ENCODE assay signal across 8 cellular contexts in genomic region chr20:44211177-44212039, GRCh38. TPM values are rescaled to one million over a fixed set of nuclear protein-coding genes. Genes with fewer than 3 reads are reported as not detected.
DNase-seq lines count a peak whose midpoint lies in the region; ATAC-seq lines count a peak whose summit lies in the region.

No MANE protein-coding gene starts in this region.

- peak; percentile 68 for DNase-seq in activated CD4-positive, alpha-beta T cell treated with anti-CD3 and anti-CD28 coated beads, Interleukin-2, amount 10 ng/mL, durations not matched to agents 24 days and 14 days
- DNase-seq in activated CD4-positive, alpha-beta T cell treated with anti-CD3 and anti-CD28 coated beads, Interleukin-2, amount 50 U/mL, for 1 hour, result no peak
- no peak for DNase-seq in activated naive CD8-positive, alpha-beta T cell treated with anti-CD3 and anti-CD28 coated beads, Interleukin-2, amount 50 U/mL, for 24 hours
- no peak for DNase-seq in HK-2 (ENCODE audit: unreplicated experiment)

- H3K27me3 ChIP-seq in iPS-18a (ENCODE audit: control insufficient read depth, insufficient read depth, low read length) (no peaks in the 10 kb centered on the region), skeletal muscle tissue (ENCODE audit: control insufficient read depth in 3 of 3, insufficient read depth in 3 of 3, low read length in 3 of 3) (no peaks in the 10 kb centered on the region)

- no peak for ATAC-seq in activated naive CD8-positive, alpha-beta T cell treated with anti-CD3 and anti-CD28 coated beads, Interleukin-2, amount 50 U/mL, for 24 hours
- ATAC-seq in HG02840 (IDR thresholded peaks at IDR 0.05; ENCODE audit: low FRiP score, unreplicated experiment), result no peak

- H3K9ac ChIP-seq in iPS-18a (ENCODE audit: low read length) (peak overlapping the region; percentile 74), skeletal muscle tissue (ENCODE audit: low read depth in 1 of 3, low read length in 3 of 3) (peak overlapping the region; percentile 86 to 94 (median 92))

- H3K36me3 ChIP-seq in KOPT-K1 (ENCODE audit: insufficient read depth, low read length), result peaks cover 1% of the 10 kb centered on the region
- H3K36me3 ChIP-seq in iPS-18a (ENCODE audit: control insufficient read depth, low read depth, low read length), result peaks cover under 1% of the 10 kb centered on the region
- H3K36me3 ChIP-seq in skeletal muscle tissue (ENCODE audit: control insufficient read depth in 3 of 3, insufficient read depth in 3 of 3, low read length in 3 of 3), result peaks cover 0 to 6% (median 0%) of the 10 kb centered on the region in 3 donors

- intact Hi-C loops in activated CD4-positive, alpha-beta T cell treated with anti-CD3 and anti-CD28 coated beads, Interleukin-2, amount 10 ng/mL, durations not matched to agents 24 days and 14 days (cut with micrococcal nuclease), result loop anchor here (2.0 to 10.0 kb wide), 5 partner anchors 263 to 754 kb away; partner anchors contain the start of genes SERINC3, SRSF6, TTPAL and YWHAB

- H3K4me3 ChIP-seq in iPS-18a (ENCODE audit: low read length) (peak overlapping the region; percentile 84), skeletal muscle tissue (ENCODE audit: low read length in 3 of 3) (peak overlapping the region; percentile 81 to 93 (median 86))

- peak overlapping the region; percentile 94 for H3K4me3 Mint-ChIP-seq in activated CD4-positive, alpha-beta T cell treated with anti-CD3 and anti-CD28 coated beads, Interleukin-2, amount 10 ng/mL, durations not matched to agents 24 days and 14 days
- H3K4me3 Mint-ChIP-seq in activated naive CD8-positive, alpha-beta T cell treated with anti-CD3 and anti-CD28 coated beads, Interleukin-2, amount 50 U/mL, for 24 hours, result peak overlapping the region; percentile 94

- peaks cover 2% of the 10 kb centered on the region for H3K27me3 Mint-ChIP-seq in activated CD4-positive, alpha-beta T cell treated with anti-CD3 and anti-CD28 coated beads, Interleukin-2, amount 10 ng/mL, durations not matched to agents 24 days and 14 days
- peaks cover 2% of the 10 kb centered on the region for H3K27me3 Mint-ChIP-seq in activated naive CD8-positive, alpha-beta T cell treated with anti-CD3 and anti-CD28 coated beads, Interleukin-2, amount 50 U/mL, for 24 hours

- H3K4me1 ChIP-seq in iPS-18a (ENCODE audit: control insufficient read depth, low read depth, low read length), result peaks cover 16% of the 10 kb centered on the region
- H3K4me1 ChIP-seq in skeletal muscle tissue (ENCODE audit: control insufficient read depth in 3 of 3, insufficient read depth in 3 of 3, low read length in 3 of 3), result peaks cover 25 to 45% (median 33%) of the 10 kb centered on the region in 3 donors

- peaks cover 51% of the 10 kb centered on the region for H3K4me1 Mint-ChIP-seq in activated CD4-positive, alpha-beta T cell treated with anti-CD3 and anti-CD28 coated beads, Interleukin-2, amount 10 ng/mL, durations not matched to agents 24 days and 14 days
- peaks cover 60% of the 10 kb centered on the region for H3K4me1 Mint-ChIP-seq in activated naive CD8-positive, alpha-beta T cell treated with anti-CD3 and anti-CD28 coated beads, Interleukin-2, amount 50 U/mL, for 24 hours

- H3K9me3 Mint-ChIP-seq in activated CD4-positive, alpha-beta T cell treated with anti-CD3 and anti-CD28 coated beads, Interleukin-2, amount 10 ng/mL, durations not matched to agents 24 days and 14 days, result no peaks in the 10 kb centered on the region
- H3K9me3 Mint-ChIP-seq in activated naive CD8-positive, alpha-beta T cell treated with anti-CD3 and anti-CD28 coated beads, Interleukin-2, amount 50 U/mL, for 24 hours, result no peaks in the 10 kb centered on the region

- H3K27ac Mint-ChIP-seq in activated CD4-positive, alpha-beta T cell treated with anti-CD3 and anti-CD28 coated beads, Interleukin-2, amount 10 ng/mL, durations not matched to agents 24 days and 14 days, result peak overlapping the region; percentile 91
- H3K27ac Mint-ChIP-seq in activated naive CD8-positive, alpha-beta T cell treated with anti-CD3 and anti-CD28 coated beads, Interleukin-2, amount 50 U/mL, for 24 hours, result peak overlapping the region; percentile 94

- peaks cover 5% of the 10 kb centered on the region for H3K36me3 Mint-ChIP-seq in activated CD4-positive, alpha-beta T cell treated with anti-CD3 and anti-CD28 coated beads, Interleukin-2, amount 10 ng/mL, durations not matched to agents 24 days and 14 days (ENCODE audit: low read depth)
- H3K36me3 Mint-ChIP-seq in activated naive CD8-positive, alpha-beta T cell treated with anti-CD3 and anti-CD28 coated beads, Interleukin-2, amount 50 U/mL, for 24 hours (ENCODE audit: low read depth), result peaks cover 1% of the 10 kb centered on the region

- H3K9me3 ChIP-seq in KOPT-K1 (ENCODE audit: insufficient read depth, low read length, poor library complexity, severe bottlenecking), result no peaks in the 10 kb centered on the region
- H3K9me3 ChIP-seq in iPS-18a (ENCODE audit: control insufficient read depth, low read depth, low read length), result no peaks in the 10 kb centered on the region
- H3K9me3 ChIP-seq in skeletal muscle tissue (ENCODE audit: control insufficient read depth in 3 of 3, low read length in 3 of 3), result no peaks in the 10 kb centered on the region

- peak overlapping the region; percentile 53 for H3K27ac ChIP-seq in KOPT-K1 (ENCODE audit: low read depth, low read length, poor library complexity, severe bottlenecking)
- H3K27ac ChIP-seq in iPS-18a (ENCODE audit: low read length), result peak overlapping the region; percentile 29
- H3K27ac ChIP-seq in skeletal muscle tissue (ENCODE audit: low read depth, low read length), result peak overlapping the region; percentile 100

RNA-seq across cellular contexts. Expression of gene OSER1, which starts 0.8 kb away (rescaled TPM):
- 22.7 and 23.6 TPM in 2 replicates for total RNA-seq in activated CD4-positive, alpha-beta T cell treated with anti-CD3 and anti-CD28 coated beads, Interleukin-2, amount 10 ng/mL, durations not matched to agents 24 days and 14 days
- total RNA-seq in skeletal muscle tissue, result 31.3 TPM

RNA-seq across cellular contexts. Expression of gene JPH2, which starts 24.4 kb away (rescaled TPM):
- 0.05 TPM in 1 of 2 replicates, not detected in the other for total RNA-seq in activated CD4-positive, alpha-beta T cell treated with anti-CD3 and anti-CD28 coated beads, Interleukin-2, amount 10 ng/mL, durations not matched to agents 24 days and 14 days
- 85.1 TPM for total RNA-seq in skeletal muscle tissue

RNA-seq across cellular contexts. Expression of gene GDAP1L1, which starts 35.7 kb away (rescaled TPM):
- total RNA-seq in activated CD4-positive, alpha-beta T cell treated with anti-CD3 and anti-CD28 coated beads, Interleukin-2, amount 10 ng/mL, durations not matched to agents 24 days and 14 days, result not detected in 2 replicates
- total RNA-seq in skeletal muscle tissue, result not detected

Comparison
In these comparisons a context has a peak if more than half of its experiments do, and no peak if none do; other contexts are left out.
1. H3K27ac ChIP-seq: peak in every context shown above with its lines; median percentile 100 in skeletal muscle tissue; 53 in KOPT-K1; 29 in iPS-18a.
2. RNA of gene JPH2, which starts 24.4 kb away (total RNA-seq): 85.1 TPM in skeletal muscle tissue (single experiment); 0.05 TPM in activated CD4-positive, alpha-beta T cell treated with anti-CD3 and anti-CD28 coated beads, Interleukin-2, amount 10 ng/mL, durations not matched to agents 24 days and 14 days; every median in the first group is over 10 times any median in the second.